ENCODE assay signal across 8 cellular contexts in the genomic region with DNA sequence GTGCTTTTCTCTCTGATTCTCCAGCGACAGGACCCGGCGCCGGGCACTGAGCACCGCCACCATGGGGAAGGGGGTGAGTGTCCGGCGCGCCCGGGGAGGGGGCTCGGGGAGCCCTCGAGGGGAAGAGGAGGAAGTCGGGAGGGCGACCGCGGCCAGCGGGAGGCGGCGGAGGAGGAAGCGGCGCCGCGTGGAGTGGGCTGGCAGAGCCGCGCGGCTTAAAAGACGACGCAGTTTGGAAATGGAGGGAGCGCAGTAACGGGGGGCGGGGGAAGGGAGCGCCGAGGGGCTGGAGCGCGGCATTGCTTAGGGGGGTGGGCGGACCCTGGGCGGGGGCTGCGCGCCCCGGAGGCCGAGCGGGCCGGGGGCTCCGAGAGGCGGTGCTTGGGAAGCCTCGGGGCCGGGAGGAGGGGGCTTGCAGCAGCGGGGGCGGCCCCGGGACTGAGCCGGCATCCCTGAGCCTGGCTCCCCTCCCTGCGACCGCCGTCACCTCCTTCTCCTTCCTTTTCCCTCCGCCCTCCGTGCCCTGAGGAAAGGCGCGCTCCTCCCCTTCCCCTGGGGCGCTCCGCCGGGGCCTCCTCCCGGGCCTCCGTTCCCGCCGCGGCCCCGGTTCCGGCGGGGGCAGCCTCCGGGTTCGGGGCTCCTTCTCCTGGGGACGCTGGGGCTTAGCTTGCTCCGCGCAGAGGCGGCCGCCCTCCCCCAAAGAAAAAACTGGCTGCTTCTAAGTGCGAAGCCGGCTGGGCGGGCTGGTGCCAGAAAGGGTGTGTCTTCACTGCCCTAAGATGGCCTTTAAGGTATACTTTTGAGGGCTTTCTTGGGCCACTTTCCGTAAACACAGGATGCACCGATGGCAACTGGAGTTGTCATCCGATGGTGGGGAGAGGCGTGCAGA. TPM values are rescaled to one million over a fixed set of nuclear protein-coding genes. Genes with fewer than 3 reads are reported as not detected.
DNase-seq lines count a peak whose midpoint lies in the region; ATAC-seq lines count a peak whose summit lies in the region.

No MANE protein-coding gene starts in this region.

- peak overlapping the region; percentile 96 for H3K4me3 Mint-ChIP-seq in activated T-cell treated with anti-CD3 and anti-CD28 coated beads, Interleukin-2, amount 50 U/mL, for 24 hours
- H3K4me3 Mint-ChIP-seq in stimulated activated naive CD8-positive, alpha-beta T cell treated with anti-CD3 and anti-CD28 coated beads, Interleukin-15, amount 100 ng/mL, for 72 hours, result peak overlapping the region; percentile 93 to 99

- H3K27me3 Mint-ChIP-seq in activated T-cell treated with anti-CD3 and anti-CD28 coated beads, Interleukin-2, amount 50 U/mL, for 24 hours, result no peaks in the 10 kb centered on the region
- no peaks in the 10 kb centered on the region for H3K27me3 Mint-ChIP-seq in stimulated activated naive CD8-positive, alpha-beta T cell treated with anti-CD3 and anti-CD28 coated beads, Interleukin-15, amount 100 ng/mL, for 72 hours

- H3K27ac ChIP-seq in muscle layer of duodenum (ENCODE audit: low read length), result peak overlapping the region; percentile 97

- H3K4me3 ChIP-seq in GM08714 (ENCODE audit: low read length) (peak overlapping the region; percentile 74), muscle layer of duodenum (ENCODE audit: low read depth in 1 of 2, low read length in 2 of 2) (peak overlapping the region; percentile 80 to 89)

- no peaks in the 10 kb centered on the region for H3K9me3 Mint-ChIP-seq in activated T-cell treated with anti-CD3 and anti-CD28 coated beads, Interleukin-2, amount 50 U/mL, for 24 hours
- H3K9me3 Mint-ChIP-seq in stimulated activated naive CD8-positive, alpha-beta T cell treated with anti-CD3 and anti-CD28 coated beads, Interleukin-15, amount 100 ng/mL, for 72 hours, result no peaks in the 10 kb centered on the region

- peak overlapping the region; percentile 93 for H3K27ac Mint-ChIP-seq in activated T-cell treated with anti-CD3 and anti-CD28 coated beads, Interleukin-2, amount 50 U/mL, for 24 hours
- H3K27ac Mint-ChIP-seq in stimulated activated naive CD8-positive, alpha-beta T cell treated with anti-CD3 and anti-CD28 coated beads, Interleukin-15, amount 100 ng/mL, for 72 hours, result peak overlapping the region; percentile 95 to 97

- H3K4me1 ChIP-seq in muscle layer of duodenum (ENCODE audit: control insufficient read depth in 1 of 2, insufficient read depth in 2 of 2, low read length in 2 of 2), result peaks cover 14 to 18% of the 10 kb centered on the region in 2 donors

- no peaks in the 10 kb centered on the region for H3K27me3 ChIP-seq in muscle layer of duodenum (ENCODE audit: low read depth, low read length)

- H3K36me3 Mint-ChIP-seq in activated T-cell treated with anti-CD3 and anti-CD28 coated beads, Interleukin-2, amount 50 U/mL, for 24 hours (ENCODE audit: low read depth), result peaks cover 32% of the 10 kb centered on the region

- H3K9me3 ChIP-seq in muscle layer of duodenum (ENCODE audit: control insufficient read depth in 1 of 2, low read length in 2 of 2), result no peaks in the 10 kb centered on the region

- peak; percentile 6 for ATAC-seq in HG02840 (IDR thresholded peaks at IDR 0.05; ENCODE audit: low FRiP score, unreplicated experiment)
- peak; percentile 8 for ATAC-seq in esophagus mucosa
- peak; percentile 24 for ATAC-seq in stimulated activated naive CD8-positive, alpha-beta T cell treated with anti-CD3 and anti-CD28 coated beads, Interleukin-15, amount 100 ng/mL, for 72 hours

- DNase-seq in NCI-H82 treated with DMSO at 0.1 percent for 48 hours (lab: John Stamatoyannopoulos, UW; ENCODE audit: unreplicated experiment) (peak; percentile 23), DMS153 (lab: John Stamatoyannopoulos, UW) (no peak)
- peak; percentile 75 for DNase-seq in activated T-cell treated with anti-CD3 and anti-CD28 coated beads, Interleukin-2, amount 50 U/mL, for 24 hours
- DNase-seq in stimulated activated naive CD8-positive, alpha-beta T cell treated with anti-CD3 and anti-CD28 coated beads, Interleukin-15, amount 100 ng/mL, for 72 hours, result peak; percentile 70 to 71

- H3K4me1 Mint-ChIP-seq in activated T-cell treated with anti-CD3 and anti-CD28 coated beads, Interleukin-2, amount 50 U/mL, for 24 hours (ENCODE audit: low read depth), result peaks cover 45% of the 10 kb centered on the region
- H3K4me1 Mint-ChIP-seq in stimulated activated naive CD8-positive, alpha-beta T cell treated with anti-CD3 and anti-CD28 coated beads, Interleukin-15, amount 100 ng/mL, for 72 hours, result peaks cover 52% of the 10 kb centered on the region

- H3K36me3 ChIP-seq in muscle layer of duodenum (ENCODE audit: control insufficient read depth in 1 of 2, insufficient read depth in 2 of 2, low read length in 2 of 2), result peaks cover 0 to 13% of the 10 kb centered on the region in 2 donors

RNA-seq across cellular contexts. Expression of gene ATP1A1, which starts 0.7 kb away (rescaled TPM):
- total RNA-seq in esophagus mucosa, result 371 TPM
